Comparison of ENCODE assay signal across 20 cellular contexts in genomic region chr2:158975271-158975921, GRCh38. TPM values are rescaled to one million over a fixed set of nuclear protein-coding genes. Genes with fewer than 3 reads are reported as not detected.
DNase-seq lines count a peak whose midpoint lies in the region; ATAC-seq, FAIRE-seq and TF ChIP-seq lines count a peak whose summit lies in the region.
"Had no signal": no experiment of that assay in that cellular context is flagged by ENCODE, and none has a peak within 500 bp of the region (broad histone marks: within the 10 kb centered on the region; RNA-seq: fewer than 3 reads in every experiment).

No MANE protein-coding gene starts in this region.

- peaks cover 7% of the 10 kb centered on the region for H3K36me3 Mint-ChIP-seq in type B pancreatic cell
- no peaks in the 10 kb centered on the region for H3K36me3 Mint-ChIP-seq in activated T-helper 1 cell treated with anti-CD3 and anti-CD28 coated beads, Interleukin-12 subunit alpha, Interleukin-12 subunit beta, Interleukin-2, Interleukin-4 antibody, amounts not matched to agents 30 ng/mL and 10 ng/mL and 1 ng/mL, durations not matched to agents 14 hours and 24 hours and 36 hours (ENCODE audit: low read depth)
- H3K36me3 Mint-ChIP-seq: CD8-positive, alpha-beta memory T cell had no signal

- H3K27ac ChIP-seq in brain microvascular endothelial cell (no peak overlapping the region), keratinocyte (ENCODE audit: control insufficient read depth, insufficient read depth, low read length) (peak overlapping the region; percentile 65), esophagus muscularis mucosa (replicated peaks in 1 of 4) (no peak overlapping the region)
- H3K27ac ChIP-seq: BLaER1, GM23248, HL-60 had no signal

- H3K4me1 Mint-ChIP-seq in type B pancreatic cell (ENCODE audit: unreplicated experiment): peaks cover 46% of the 10 kb centered on the region
- H3K4me1 Mint-ChIP-seq in activated T-helper 1 cell treated with anti-CD3 and anti-CD28 coated beads, Interleukin-12 subunit alpha, Interleukin-12 subunit beta, Interleukin-2, Interleukin-4 antibody, amounts not matched to agents 30 ng/mL and 10 ng/mL and 1 ng/mL, durations not matched to agents 14 hours and 24 hours and 36 hours (ENCODE audit: low read depth): peaks cover 2% of the 10 kb centered on the region

- peaks cover 97% of the 10 kb centered on the region for H3K79me2 ChIP-seq in keratinocyte (ENCODE audit: control insufficient read depth, insufficient read depth, low read length)

- H3K9me3 ChIP-seq in keratinocyte (ENCODE audit: control insufficient read depth, low read depth, low read length) (no peaks in the 10 kb centered on the region), esophagus muscularis mucosa (no peaks in the 10 kb centered on the region)
- H3K9me3 ChIP-seq: BLaER1, Caco-2 had no signal

- H3K27me3 ChIP-seq in brain microvascular endothelial cell (replicated peaks): no peaks in the 10 kb centered on the region
- H3K27me3 ChIP-seq in keratinocyte (ENCODE audit: control insufficient read depth, extremely low read depth, insufficient read depth, low read length): no peaks in the 10 kb centered on the region
- H3K27me3 ChIP-seq in esophagus muscularis mucosa: no peaks in the 10 kb centered on the region

- no peaks in the 10 kb centered on the region for H3K9me1 ChIP-seq in keratinocyte (ENCODE audit: control insufficient read depth, extremely low read depth, insufficient read depth, low read length)

- WGBS in esophagus muscularis mucosa: 96% methylated on average over 9 of the region's 9 CpGs

- in situ Hi-C loops in brain microvascular endothelial cell (cut with HindIII; ENCODE audit: low pct_ligation_motif_present, low sequenced_read_pairs): no loop called here

- intact Hi-C loops in activated T-helper 1 cell treated with anti-CD3 and anti-CD28 coated beads, Interleukin-12 subunit alpha, Interleukin-12 subunit beta, Interleukin-2, Interleukin-4 antibody, amounts not matched to agents 30 ng/mL and 10 ng/mL and 1 ng/mL, durations not matched to agents 14 hours and 24 hours and 36 hours (cut with micrococcal nuclease): no loop called here
- intact Hi-C loops in esophagus muscularis mucosa (cut with DNase I): no loop called here

- DNase-seq in OCI-M1 (lab: John Stamatoyannopoulos, UW) (peak; percentile 46), brain microvascular endothelial cell (peak; percentile 35), keratinocyte (ENCODE audit: low read depth, low spot score) (no peak), type B pancreatic cell (ENCODE audit: extremely low spot score, unreplicated experiment) (no peak), esophagus muscularis mucosa (ENCODE audit: extremely low spot score) (no peak)
- no peak for DNase-seq in activated T-helper 1 cell treated with anti-CD3 and anti-CD28 coated beads, Interleukin-12 subunit alpha, Interleukin-12 subunit beta, Interleukin-2, Interleukin-4 antibody, amounts not matched to agents 30 ng/mL and 10 ng/mL and 1 ng/mL, durations not matched to agents 14 hours and 24 hours and 36 hours (ENCODE audit: low spot score)
- DNase-seq: 8988T; AML-193; Caco-2; CD8-positive, alpha-beta memory T cell; DND-41; GDM1; GM23248 had no signal

- H3K9ac ChIP-seq in keratinocyte (ENCODE audit: control insufficient read depth, extremely low read depth, insufficient read depth, low read length): no peak overlapping the region
- H3K9ac ChIP-seq: BLaER1, GM23248 had no signal

- H3K4me1 ChIP-seq in keratinocyte (ENCODE audit: control insufficient read depth, extremely low read depth, insufficient read depth, low read length) (peaks cover 48% of the 10 kb centered on the region), esophagus muscularis mucosa (peaks cover 39 to 55% (median 46%) of the 10 kb centered on the region in 4 donors)

- TF ChIP-seq EP300 in esophagus muscularis mucosa (IDR thresholded peaks at IDR 0.05): no peak

- ATAC-seq in HG03095 (IDR thresholded peaks at IDR 0.05; ENCODE audit: unreplicated experiment): no peak
- ATAC-seq: HCT116 had no signal

- no peak overlapping the region for H3K27ac Mint-ChIP-seq in type B pancreatic cell
- H3K27ac Mint-ChIP-seq in activated T-helper 1 cell treated with anti-CD3 and anti-CD28 coated beads, Interleukin-12 subunit alpha, Interleukin-12 subunit beta, Interleukin-2, Interleukin-4 antibody, amounts not matched to agents 30 ng/mL and 10 ng/mL and 1 ng/mL, durations not matched to agents 14 hours and 24 hours and 36 hours: no peak overlapping the region
- H3K27ac Mint-ChIP-seq: CD8-positive, alpha-beta memory T cell had no signal

- no peaks in the 10 kb centered on the region for H3K9me3 Mint-ChIP-seq in type B pancreatic cell
- H3K9me3 Mint-ChIP-seq in activated T-helper 1 cell treated with anti-CD3 and anti-CD28 coated beads, Interleukin-12 subunit alpha, Interleukin-12 subunit beta, Interleukin-2, Interleukin-4 antibody, amounts not matched to agents 30 ng/mL and 10 ng/mL and 1 ng/mL, durations not matched to agents 14 hours and 24 hours and 36 hours: no peaks in the 10 kb centered on the region
- H3K9me3 Mint-ChIP-seq: CD8-positive, alpha-beta memory T cell had no signal

- H3K27me3 Mint-ChIP-seq in type B pancreatic cell: no peaks in the 10 kb centered on the region
- peaks cover 33% of the 10 kb centered on the region for H3K27me3 Mint-ChIP-seq in activated T-helper 1 cell treated with anti-CD3 and anti-CD28 coated beads, Interleukin-12 subunit alpha, Interleukin-12 subunit beta, Interleukin-2, Interleukin-4 antibody, amounts not matched to agents 30 ng/mL and 10 ng/mL and 1 ng/mL, durations not matched to agents 14 hours and 24 hours and 36 hours (ENCODE audit: insufficient read depth)

- peaks cover 24% of the 10 kb centered on the region for H4K20me1 ChIP-seq in keratinocyte (ENCODE audit: control insufficient read depth, extremely low read depth, insufficient read depth, low read length)

- H3K4me3 ChIP-seq in brain microvascular endothelial cell (ENCODE audit: low read depth, low read length): no peak overlapping the region
- H3K4me3 ChIP-seq in keratinocyte (ENCODE audit: control insufficient read depth in 2 of 3, extremely low read depth in 1 of 3, insufficient read depth in 2 of 3, low read depth in 1 of 3, low read length in 3 of 3): no peak overlapping the region
- H3K4me3 ChIP-seq in esophagus muscularis mucosa: no peak overlapping the region
- H3K4me3 ChIP-seq: BLaER1, GM23248 had no signal

- H2AFZ ChIP-seq in keratinocyte (ENCODE audit: control insufficient read depth, low read length): no peak overlapping the region
- H2AFZ ChIP-seq: GM23248 had no signal

- FAIRE-seq in keratinocyte (lab: Jason Lieb, UNC): no peak
- FAIRE-seq: GM12892, GM19239, H54 had no signal

- H3K36me3 ChIP-seq in brain microvascular endothelial cell (replicated peaks) (no peaks in the 10 kb centered on the region), keratinocyte (ENCODE audit: control insufficient read depth in 2 of 2, extremely low read depth in 1 of 2, insufficient read depth in 2 of 2, low read length in 2 of 2) (peaks cover 0 to 2% of the 10 kb centered on the region in 2 experiments), esophagus muscularis mucosa (no peaks in the 10 kb centered on the region)
- H3K36me3 ChIP-seq: BLaER1 had no signal

- H3K4me3 Mint-ChIP-seq in type B pancreatic cell: peak overlapping the region; percentile 29
- no peak overlapping the region for H3K4me3 Mint-ChIP-seq in activated T-helper 1 cell treated with anti-CD3 and anti-CD28 coated beads, Interleukin-12 subunit alpha, Interleukin-12 subunit beta, Interleukin-2, Interleukin-4 antibody, amounts not matched to agents 30 ng/mL and 10 ng/mL and 1 ng/mL, durations not matched to agents 14 hours and 24 hours and 36 hours
- H3K4me3 Mint-ChIP-seq: CD8-positive, alpha-beta memory T cell had no signal

- no peak for TF ChIP-seq POLR2A in esophagus muscularis mucosa (IDR thresholded peaks at IDR 0.05; ENCODE audit: low read depth)

- peak overlapping the region; percentile 46 for H3K4me2 ChIP-seq in keratinocyte (ENCODE audit: control insufficient read depth, extremely low read depth, insufficient read depth, low read depth, low read length)
- H3K4me2 ChIP-seq: BLaER1 had no signal

- TF ChIP-seq CTCF in brain microvascular endothelial cell (IDR thresholded peaks at IDR 0.05; ENCODE audit: low read depth, low read length, missing control alignments) (no peak), keratinocyte (optimal IDR thresholded peaks at IDR 0.05 in 1 of 3, IDR thresholded peaks at IDR 0.05 in 1 of 3, conservative IDR thresholded peaks at IDR 0.05 in 1 of 3; ENCODE audit: extremely low read depth in 1 of 3, insufficient read depth in 2 of 3, low read length in 3 of 3) (no peak), type B pancreatic cell (conservative IDR thresholded peaks at IDR 0.05) (no peak), esophagus muscularis mucosa (IDR thresholded peaks at IDR 0.05) (no peak)

- dilution Hi-C loops in keratinocyte (cut with MboI; ENCODE audit: extremely low pct_ligation_motif_present, low sequenced_read_pairs): no loop called here

RNA-seq across cellular contexts. Expression of gene TANC1, which starts 7.0 kb away (rescaled TPM):
- 30.6 to 33.5 TPM (median 32.1 TPM) in 3 replicates for polyA plus RNA-seq in keratinocyte
- polyA plus RNA-seq in keratinocyte (2011; ENCODE audit: low read depth): 9.5 TPM
- polyA plus RNA-seq in keratinocyte (2011; cell fraction: cytosol; rRNA removed): 15.8 and 21.1 TPM in 2 replicates
- polyA plus RNA-seq in keratinocyte (2011; cell fraction: nucleus; rRNA removed): 68.8 and 75.6 TPM in 2 replicates
- 17.3 and 21.0 TPM in 2 replicates for polyA plus RNA-seq in keratinocyte (2012; ENCODE audit: low replicate concordance)
- polyA minus RNA-seq in keratinocyte: 47.9 to 95.9 TPM (median 87.9 TPM) in 3 replicates
- polyA minus RNA-seq in keratinocyte (2011; cell fraction: cytosol; rRNA and poly(A)+ RNA removed): 38.4 TPM
- 94.2 and 157 TPM in 2 replicates for polyA minus RNA-seq in keratinocyte (2011; cell fraction: nucleus; rRNA and poly(A)+ RNA removed)
- total RNA-seq in type B pancreatic cell (ENCODE audit: low replicate concordance): 56.9 and 138 TPM in 2 replicates
- 0.37 and 0.47 TPM in 2 replicates for total RNA-seq in activated T-helper 1 cell treated with anti-CD3 and anti-CD28 coated beads, Interleukin-12 subunit alpha, Interleukin-12 subunit beta, Interleukin-2, Interleukin-4 antibody, amounts not matched to agents 30 ng/mL and 10 ng/mL and 1 ng/mL, durations not matched to agents 14 hours and 24 hours and 36 hours
- total RNA-seq in esophagus muscularis mucosa: 10 to 100 TPM; 34.3 to 54.0 (median 52.9) TPM

Comparison
In these comparisons a context has a peak if more than half of its experiments do, and no peak if none do; other contexts are left out.
1. DNase-seq: peak in OCI-M1 (single experiment) and brain microvascular endothelial cell (single experiment); none in keratinocyte (single experiment), type B pancreatic cell (single experiment), activated T-helper 1 cell treated with anti-CD3 and anti-CD28 coated beads, Interleukin-12 subunit alpha, Interleukin-12 subunit beta, Interleukin-2, Interleukin-4 antibody, amounts not matched to agents 30 ng/mL and 10 ng/mL and 1 ng/mL, durations not matched to agents 14 hours and 24 hours and 36 hours (single experiment) and esophagus muscularis mucosa (single experiment).
2. RNA of gene TANC1, which starts 7.0 kb away (total RNA-seq): 56.9 to 138 TPM in type B pancreatic cell and 34.3 to 54.0 TPM in esophagus muscularis mucosa; 0.37 to 0.47 TPM in activated T-helper 1 cell treated with anti-CD3 and anti-CD28 coated beads, Interleukin-12 subunit alpha, Interleukin-12 subunit beta, Interleukin-2, Interleukin-4 antibody, amounts not matched to agents 30 ng/mL and 10 ng/mL and 1 ng/mL, durations not matched to agents 14 hours and 24 hours and 36 hours; every median in the first group is over 10 times any median in the second.